In the genomic region with DNA sequence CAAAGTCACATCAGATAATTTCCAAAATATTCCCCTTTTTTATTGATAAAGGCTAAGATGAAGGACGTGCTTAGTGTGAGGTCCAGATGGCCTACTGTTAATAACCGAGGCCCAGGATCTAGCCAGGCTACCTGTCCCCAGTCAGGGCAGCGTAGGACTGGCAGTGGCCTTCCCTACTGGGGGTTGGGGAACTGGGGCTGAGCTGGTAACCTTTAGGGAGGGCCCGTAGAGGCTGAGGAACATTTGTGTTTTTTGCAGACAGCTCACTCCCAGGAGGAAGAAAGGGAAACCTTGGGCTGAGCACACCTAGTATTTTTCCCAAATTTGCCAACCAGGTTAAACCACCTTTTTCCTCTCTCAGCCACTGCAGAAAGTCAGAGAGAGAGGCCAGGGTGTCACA, we compare ENCODE assay signal across 26 cellular contexts. TPM values are rescaled to one million over a fixed set of nuclear protein-coding genes. Genes with fewer than 3 reads are reported as not detected.
"Had no signal": no experiment of that assay in that cellular context is flagged by ENCODE, and none has a peak within 500 bp of the region (broad histone marks: within the 10 kb centered on the region; RNA-seq: fewer than 3 reads in every experiment).

No MANE protein-coding gene starts in this region.

- H3K4me2 ChIP-seq: hepatocyte had no signal

- H3K36me3 Mint-ChIP-seq: naive B cell; natural killer cell treated with Interleukin-12 subunit alpha and Interleukin-12 subunit beta and Interleukin-15 and Interleukin-18, amount 100 ng/mL, for 72 hours; stimulated activated effector memory CD8-positive, alpha-beta T cell treated with anti-CD3 and anti-CD28 coated beads, Interleukin-12 subunit alpha, Interleukin-12 subunit beta, amount 100 ng/mL, for 72 hours had no signal

- H3K36me3 ChIP-seq: gastroesophageal sphincter, heart left ventricle, lower lobe of right lung, neutrophil, prostate gland, right atrium auricular region, tibial artery, upper lobe of left lung had no signal

- H3K4me1 Mint-ChIP-seq: naive B cell had no signal

- H3K4me3 ChIP-seq: dorsolateral prefrontal cortex, gastroesophageal sphincter, heart left ventricle, hepatocyte, lower lobe of right lung, mucosa of descending colon, prostate gland, right atrium auricular region, smooth muscle cell, testis, tibial artery, upper lobe of left lung had no signal

- H3K27me3 ChIP-seq: dorsolateral prefrontal cortex, foreskin keratinocyte, gastroesophageal sphincter, heart left ventricle, hepatocyte, neutrophil, right atrium auricular region, testis, tibial artery, upper lobe of left lung had no signal

- H3K4me1 ChIP-seq: gastroesophageal sphincter, prostate gland, testis had no signal

- H3K9me3 ChIP-seq: gastroesophageal sphincter, heart left ventricle, lower lobe of right lung, mucosa of descending colon, neutrophil, prostate gland, right atrium auricular region, testis, tibial artery, upper lobe of left lung had no signal

- H3K27ac Mint-ChIP-seq: stimulated activated effector memory CD8-positive, alpha-beta T cell treated with anti-CD3 and anti-CD28 coated beads, Interleukin-12 subunit alpha, Interleukin-12 subunit beta, amount 100 ng/mL, for 72 hours had no signal

- H3K4me3 Mint-ChIP-seq: naive B cell; natural killer cell treated with Interleukin-12 subunit alpha and Interleukin-12 subunit beta and Interleukin-15 and Interleukin-18, amount 100 ng/mL, for 72 hours; neural crest cell; stimulated activated effector memory CD8-positive, alpha-beta T cell treated with anti-CD3 and anti-CD28 coated beads, Interleukin-12 subunit alpha, Interleukin-12 subunit beta, amount 100 ng/mL, for 72 hours had no signal

- H3K9me3 Mint-ChIP-seq: naive B cell; natural killer cell treated with Interleukin-12 subunit alpha and Interleukin-12 subunit beta and Interleukin-15 and Interleukin-18, amount 100 ng/mL, for 72 hours; neural crest cell; stimulated activated effector memory CD8-positive, alpha-beta T cell treated with anti-CD3 and anti-CD28 coated beads, Interleukin-12 subunit alpha, Interleukin-12 subunit beta, amount 100 ng/mL, for 72 hours had no signal

- DNase-seq: dorsolateral prefrontal cortex; effector CD4-positive, alpha-beta T cell; foreskin keratinocyte; heart left ventricle; left ventricle myocardium superior; lower lobe of right lung; mucosa of descending colon; naive B cell; stimulated activated CD4-positive, alpha-beta T cell treated with anti-CD3 and anti-CD28 coated beads, Interleukin-12 subunit alpha, Interleukin-12 subunit beta, amount 100 ng/mL, for 4 hours; stimulated activated CD4-positive, alpha-beta T cell treated with anti-CD3 and anti-CD28 coated beads, Interleukin-1b, Interleukin-23, amount 100 ng/mL, for 48 hours; stimulated activated CD4-positive, alpha-beta T cell treated with anti-CD3 and anti-CD28 coated beads, Interleukin-4, amount 100 ng/mL, for 1 hour; stimulated activated naive CD8-positive, alpha-beta T cell treated with anti-CD3 and anti-CD28 coated beads, Interleukin-15, Interleukin-2, amounts not matched to agents 100 U/mL and 50 U/mL, for 24 hours; substantia nigra; testis; tibial artery; upper lobe of left lung had no signal

- H2AFZ ChIP-seq: hepatocyte had no signal

- H3K27me3 Mint-ChIP-seq: naive B cell; natural killer cell treated with Interleukin-12 subunit alpha and Interleukin-12 subunit beta and Interleukin-15 and Interleukin-18, amount 100 ng/mL, for 72 hours had no signal

- H3K27ac ChIP-seq: dorsolateral prefrontal cortex, foreskin keratinocyte, gastroesophageal sphincter, heart left ventricle, hepatocyte, lower lobe of right lung, neutrophil, prostate gland, right atrium auricular region, testis, tibial artery, upper lobe of left lung had no signal

- H3K79me2 ChIP-seq: hepatocyte had no signal

RNA-seq across cellular contexts. Expression of gene TLR10, which starts 59.7 kb away (rescaled TPM):
- total RNA-seq: fibroblast of lung; foreskin keratinocyte; hepatocyte; left ventricle myocardium superior; natural killer cell treated with Interleukin-12 subunit alpha and Interleukin-12 subunit beta and Interleukin-15 and Interleukin-18, amount 100 ng/mL, for 72 hours; neural crest cell; smooth muscle cell had no signal
